ENCODE assay signal across 1 cellular context in the genomic region with DNA sequence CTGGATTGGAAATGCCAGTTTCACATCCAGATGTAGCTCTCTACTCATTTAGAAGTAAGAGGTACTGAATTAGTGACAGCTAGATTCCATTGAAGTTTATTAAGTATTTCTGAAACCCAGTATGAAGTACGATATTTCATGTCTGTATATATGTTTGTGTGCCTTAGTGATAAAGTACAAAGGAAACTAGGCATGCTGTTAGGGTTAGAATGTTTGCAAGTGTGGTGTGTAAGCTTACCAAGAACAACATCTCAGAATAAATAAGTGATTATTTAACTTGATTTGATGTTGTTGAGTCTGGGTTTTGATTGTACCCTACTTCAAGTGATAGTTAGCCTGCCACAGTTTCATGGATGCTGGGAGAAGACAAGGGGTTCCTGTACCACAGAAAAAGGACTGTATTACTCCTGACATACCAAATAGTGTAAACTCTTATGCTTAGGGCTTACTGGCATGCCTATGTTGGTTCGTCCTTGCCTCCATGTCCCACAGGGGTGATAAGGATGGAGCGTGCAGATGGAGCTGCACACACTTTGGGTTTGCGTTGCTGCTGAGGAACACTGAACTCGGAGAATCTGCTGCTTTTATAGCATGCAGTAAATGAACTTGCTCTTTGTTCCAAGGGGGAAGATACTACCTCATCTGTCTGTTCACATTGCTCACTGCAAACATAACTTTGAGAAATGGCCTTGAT.
TF ChIP-seq lines count a peak whose summit lies in the region.

No MANE protein-coding gene starts in this region.

TF ChIP-seq in IMR-90, 13 proteins besides CTCF, POLR2A, EP300 and RAD21:
- no peak for TF ChIP-seq NFE2L2 (IDR thresholded peaks at IDR 0.05; ENCODE audit: low read depth, low read length)
- no peak for TF ChIP-seq CEBPB (IDR thresholded peaks at IDR 0.05; ENCODE audit: low read depth, low read length)
- TF ChIP-seq, protein P1, sequence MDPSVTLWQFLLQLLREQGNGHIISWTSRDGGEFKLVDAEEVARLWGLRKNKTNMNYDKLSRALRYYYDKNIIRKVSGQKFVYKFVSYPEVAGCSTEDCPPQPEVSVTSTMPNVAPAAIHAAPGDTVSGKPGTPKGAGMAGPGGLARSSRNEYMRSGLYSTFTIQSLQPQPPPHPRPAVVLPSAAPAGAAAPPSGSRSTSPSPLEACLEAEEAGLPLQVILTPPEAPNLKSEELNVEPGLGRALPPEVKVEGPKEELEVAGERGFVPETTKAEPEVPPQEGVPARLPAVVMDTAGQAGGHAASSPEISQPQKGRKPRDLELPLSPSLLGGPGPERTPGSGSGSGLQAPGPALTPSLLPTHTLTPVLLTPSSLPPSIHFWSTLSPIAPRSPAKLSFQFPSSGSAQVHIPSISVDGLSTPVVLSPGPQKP (IDR thresholded peaks at IDR 0.05; ENCODE audit: borderline replicate concordance, low read depth, low read length) = no peak
- no peak for TF ChIP-seq SMC3 (IDR thresholded peaks at IDR 0.05; ENCODE audit: low read depth, low read length)
- no peak for TF ChIP-seq MAFK (IDR thresholded peaks at IDR 0.05; ENCODE audit: low read depth, low read length)
- TF ChIP-seq RFX5 (IDR thresholded peaks at IDR 0.05; ENCODE audit: low read depth, low read length) = no peak
- TF ChIP-seq BHLHE40 (IDR thresholded peaks at IDR 0.05; ENCODE audit: low read depth, low read length) = no peak
